ENCODE assay signal across 23 cellular contexts in genomic region chr3:177676148-177676547, GRCh38.
DNase-seq lines count a peak whose midpoint lies in the region; ATAC-seq lines count a peak whose summit lies in the region.
"Had no signal": no experiment of that assay in that cellular context is flagged by ENCODE, and none has a peak within 500 bp of the region (broad histone marks: within the 10 kb centered on the region; RNA-seq: fewer than 3 reads in every experiment).

No MANE protein-coding gene starts in this region.

- peak overlapping the region in 3 of 11 experiments; percentile 1 to 85 (median 27); a peak in 2 of 22 replicates for H3K27ac ChIP-seq in BLaER1 treated with 17β-estradiol and CSF1 and Interleukin-3, amounts not matched to agents 10 nM and 100 nM
- H3K27ac ChIP-seq: PC-9, transverse colon had no signal

- peak; percentile 15 for DNase-seq in NCI-H1105 (lab: John Stamatoyannopoulos, UW)
- no peak for DNase-seq in G401 (ENCODE audit: low spot score)
- no peak for DNase-seq in activated naive CD8-positive, alpha-beta T cell treated with anti-CD3 and anti-CD28 coated beads for 36 hours
- DNase-seq: activated T-cell treated with anti-CD3 and anti-CD28 coated beads, Interleukin-2, amount 50 U/mL, for 48 hours; C1 segment of cervical spinal cord; effector memory CD8-positive, alpha-beta T cell; foreskin fibroblast; NCI-H2107; NCI-H446 treated with DMSO at 0.1 percent for 48 hours; PC-9; T-helper 17 cell; transverse colon had no signal

- peak overlapping the region; percentile 67 for H2AFZ ChIP-seq in neuron (ENCODE audit: low read depth, low read length)
- H2AFZ ChIP-seq: PC-9 had no signal

- peaks cover 0 to 44% (median 43%) of the 10 kb centered on the region in 11 experiments; a peak in 19 of 22 replicates for H3K9me3 ChIP-seq in BLaER1 treated with 17β-estradiol and CSF1 and Interleukin-3, amounts not matched to agents 10 nM and 100 nM (replicated peaks in 1 of 11)
- no peaks in the 10 kb centered on the region for H3K9me3 ChIP-seq in endocrine pancreas (ENCODE audit: control insufficient read depth, low read length)
- H3K9me3 ChIP-seq in neuron (ENCODE audit: low read length) = no peaks in the 10 kb centered on the region
- H3K9me3 ChIP-seq: Caco-2, transverse colon had no signal

- in situ Hi-C loops in G401 (cut with HindIII; ENCODE audit: low sequenced_read_pairs) = no loop called here

- H3K27ac Mint-ChIP-seq in activated naive CD8-positive, alpha-beta T cell treated with anti-CD3 and anti-CD28 coated beads for 36 hours = no peak overlapping the region
- H3K27ac Mint-ChIP-seq: effector memory CD8-positive, alpha-beta T cell; stimulated activated effector memory CD8-positive, alpha-beta T cell treated with anti-CD3 and anti-CD28 coated beads, Interleukin-12 subunit alpha, Interleukin-12 subunit beta, amount 100 ng/mL, for 72 hours; T-helper 17 cell had no signal

- peaks cover 26% of the 10 kb centered on the region for H3K4me1 Mint-ChIP-seq in activated naive CD8-positive, alpha-beta T cell treated with anti-CD3 and anti-CD28 coated beads for 36 hours

- no peak overlapping the region for H3K4me3 ChIP-seq in BLaER1 treated with 17β-estradiol and CSF1 and Interleukin-3, amounts not matched to agents 10 nM and 100 nM
- H3K4me3 ChIP-seq in endocrine pancreas (ENCODE audit: control insufficient read depth, insufficient read depth, low read length) (peak overlapping the region; percentile 66), neuron (ENCODE audit: low read length) (no peak overlapping the region)
- H3K4me3 ChIP-seq: PC-9, transverse colon had no signal

- H3K27me3 Mint-ChIP-seq in activated naive CD8-positive, alpha-beta T cell treated with anti-CD3 and anti-CD28 coated beads for 36 hours = no peaks in the 10 kb centered on the region
- H3K27me3 Mint-ChIP-seq: central memory CD8-positive, alpha-beta T cell; effector memory CD8-positive, alpha-beta T cell; T-helper 17 cell had no signal

- H4K20me1 ChIP-seq in BLaER1 treated with 17β-estradiol and CSF1 and Interleukin-3, amounts not matched to agents 10 nM and 100 nM = no peaks in the 10 kb centered on the region

- H3K27me3 ChIP-seq in BLaER1 treated with 17β-estradiol and CSF1 and Interleukin-3, amounts not matched to agents 10 nM and 100 nM = no peaks in the 10 kb centered on the region
- H3K27me3 ChIP-seq in endocrine pancreas (ENCODE audit: control insufficient read depth, insufficient read depth, low read length) (no peaks in the 10 kb centered on the region), neuron (ENCODE audit: insufficient read depth, low read length) (no peaks in the 10 kb centered on the region)
- H3K27me3 ChIP-seq: transverse colon had no signal

- peaks cover 39 to 75% (median 61%) of the 10 kb centered on the region in 10 experiments for H3K4me1 ChIP-seq in BLaER1 treated with 17β-estradiol and CSF1 and Interleukin-3, amounts not matched to agents 10 nM and 100 nM
- H3K4me1 ChIP-seq in endocrine pancreas (ENCODE audit: control insufficient read depth, insufficient read depth, low read length) (peaks cover 36% of the 10 kb centered on the region), neuron (ENCODE audit: insufficient read depth, low read length) (peaks cover 19% of the 10 kb centered on the region)

- H3K36me3 ChIP-seq in BLaER1 treated with 17β-estradiol and CSF1 and Interleukin-3, amounts not matched to agents 10 nM and 100 nM = peaks cover 0 to 14% (median 0%) of the 10 kb centered on the region in 11 experiments; a peak in 5 of 22 replicates
- H3K36me3 ChIP-seq in endocrine pancreas (ENCODE audit: control insufficient read depth, insufficient read depth, low read length) = no peaks in the 10 kb centered on the region
- no peaks in the 10 kb centered on the region for H3K36me3 ChIP-seq in neuron (ENCODE audit: insufficient read depth, low read length)
- H3K36me3 ChIP-seq: transverse colon had no signal

- no peak overlapping the region for H3K4me3 Mint-ChIP-seq in activated naive CD8-positive, alpha-beta T cell treated with anti-CD3 and anti-CD28 coated beads for 36 hours
- H3K4me3 Mint-ChIP-seq: central memory CD8-positive, alpha-beta T cell; effector memory CD8-positive, alpha-beta T cell; stimulated activated effector memory CD8-positive, alpha-beta T cell treated with anti-CD3 and anti-CD28 coated beads, Interleukin-12 subunit alpha, Interleukin-12 subunit beta, amount 100 ng/mL, for 72 hours; T-helper 17 cell had no signal

- H3K36me3 Mint-ChIP-seq in activated naive CD8-positive, alpha-beta T cell treated with anti-CD3 and anti-CD28 coated beads for 36 hours = no peaks in the 10 kb centered on the region
- H3K36me3 Mint-ChIP-seq: stimulated activated effector memory CD8-positive, alpha-beta T cell treated with anti-CD3 and anti-CD28 coated beads, Interleukin-12 subunit alpha, Interleukin-12 subunit beta, amount 100 ng/mL, for 72 hours had no signal

- H3K4me2 ChIP-seq in BLaER1 treated with 17β-estradiol and CSF1 and Interleukin-3, amounts not matched to agents 10 nM and 100 nM = peak overlapping the region in 7 of 11 experiments; percentile 12 to 91 (median 21); a peak in 10 of 22 replicates
- H3K4me2 ChIP-seq: PC-9 had no signal

- ATAC-seq in HG03442 (IDR thresholded peaks at IDR 0.05; ENCODE audit: unreplicated experiment) (no peak), HG03025 (IDR thresholded peaks at IDR 0.05; ENCODE audit: low FRiP score, unreplicated experiment) (no peak)
- ATAC-seq: effector memory CD8-positive, alpha-beta T cell; esophagus mucosa; HCT116; Right ventricle myocardium inferior; stimulated activated effector memory CD8-positive, alpha-beta T cell treated with anti-CD3 and anti-CD28 coated beads, Interleukin-12 subunit alpha, Interleukin-12 subunit beta, amount 100 ng/mL, for 72 hours; T-helper 17 cell had no signal

- peaks cover 3% of the 10 kb centered on the region for H3K9me3 Mint-ChIP-seq in activated naive CD8-positive, alpha-beta T cell treated with anti-CD3 and anti-CD28 coated beads for 36 hours
- H3K9me3 Mint-ChIP-seq: central memory CD8-positive, alpha-beta T cell; effector memory CD8-positive, alpha-beta T cell; stimulated activated effector memory CD8-positive, alpha-beta T cell treated with anti-CD3 and anti-CD28 coated beads, Interleukin-12 subunit alpha, Interleukin-12 subunit beta, amount 100 ng/mL, for 72 hours had no signal

- H3K9ac ChIP-seq in BLaER1 treated with 17β-estradiol and CSF1 and Interleukin-3, amounts not matched to agents 10 nM and 100 nM = no peak overlapping the region; a peak in 1 of 22 replicates
- H3K9ac ChIP-seq in endocrine pancreas (ENCODE audit: control insufficient read depth, insufficient read depth, low read length) = no peak overlapping the region
